Comparison of ENCODE assay signal across 9 cellular contexts in genomic region chrX:7926914-7927258, GRCh38.
A peak's percentile ranks its signal among the peaks of the same experiment; 100 is the strongest.
DNase-seq lines count a peak whose midpoint lies in the region; ATAC-seq and TF ChIP-seq lines count a peak whose summit lies in the region.
"Had no signal": no experiment of that assay in that cellular context is flagged by ENCODE, and none has a peak within 500 bp of the region (broad histone marks: within the 10 kb centered on the region; RNA-seq: fewer than 3 reads in every experiment).

No MANE protein-coding gene starts in this region.

- peak overlapping the region; percentile 37; the same call in 1 of the 2 replicates for H3K9ac ChIP-seq in MM.1S (ENCODE audit: low read length)

- in situ Hi-C loops in KBM-7 (cut with MboI; ENCODE audit: low pct_unique_long_range_greater_than_20kb, low sequenced_read_pairs) = no loop called here

- no peaks in the 10 kb centered on the region for H3K79me2 ChIP-seq in MM.1S (ENCODE audit: low read length)

- peak; percentile 36 for ATAC-seq in GM19043 (IDR thresholded peaks at IDR 0.05; ENCODE audit: low read depth, unreplicated experiment)
- ATAC-seq in HG02852 (IDR thresholded peaks at IDR 0.05; ENCODE audit: unreplicated experiment) = no peak
- no peak for ATAC-seq in GM18873 (IDR thresholded peaks at IDR 0.05; ENCODE audit: low FRiP score, unreplicated experiment)

- H3K36me3 ChIP-seq in MM.1S (replicated peaks; ENCODE audit: insufficient read depth, low read length) (no peaks in the 10 kb centered on the region), neutrophil (no peaks in the 10 kb centered on the region)
- H3K36me3 ChIP-seq: SJSA1 had no signal

- H3K4me2 ChIP-seq in MM.1S (ENCODE audit: low read depth, low read length) = no peak overlapping the region

- TF ChIP-seq CTCF in MM.1S (IDR thresholded peaks at IDR 0.05; ENCODE audit: low read length) (no peak), epithelial cell of esophagus (IDR thresholded peaks at IDR 0.05; ENCODE audit: insufficient read depth, low read depth, low read length, missing control alignments) (no peak), neutrophil (IDR thresholded peaks at IDR 0.05) (no peak)

- H4K20me1 ChIP-seq in MM.1S (ENCODE audit: insufficient read depth, low read length) = no peaks in the 10 kb centered on the region

- H3F3A ChIP-seq in MM.1S (ENCODE audit: insufficient read depth, low read length) = no peaks in the 10 kb centered on the region

- DNase-seq in MM.1S = no peak
- no peak for DNase-seq in epithelial cell of esophagus (ENCODE audit: low read depth)
- no peak for DNase-seq in iPS-NIHi11 (ENCODE audit: low spot score)
- DNase-seq in KBM-7 = no peak

- no peaks in the 10 kb centered on the region for H3K4me1 ChIP-seq in MM.1S (ENCODE audit: low read length)
- H3K4me1 ChIP-seq in neutrophil (ENCODE audit: control insufficient read depth in 1 of 2, insufficient read depth in 1 of 2, low read depth in 1 of 2, low read length in 1 of 2) = peaks cover 0 to 13% of the 10 kb centered on the region in 2 experiments
- H3K4me1 ChIP-seq: SJSA1 had no signal

- H3K4me3 ChIP-seq in MM.1S (ENCODE audit: low read length) = peak overlapping the region; percentile 53
- peak overlapping the region; percentile 63 for H3K4me3 ChIP-seq in epithelial cell of esophagus (ENCODE audit: low read length)
- peak overlapping the region; percentile 61 to 74 for H3K4me3 ChIP-seq in neutrophil (ENCODE audit: low read depth in 1 of 2, low read length in 1 of 2)
- H3K4me3 ChIP-seq: SJSA1 had no signal

- H3K9me3 ChIP-seq in MM.1S (replicated peaks; ENCODE audit: insufficient read depth, low read length) (no peaks in the 10 kb centered on the region), neutrophil (no peaks in the 10 kb centered on the region)
- H3K9me3 ChIP-seq: SJSA1 had no signal

- no peaks in the 10 kb centered on the region for H3K9me2 ChIP-seq in MM.1S (replicated peaks; ENCODE audit: insufficient read depth, low read length)

- H3K27me3 ChIP-seq in MM.1S (replicated peaks; ENCODE audit: insufficient read depth, low read length) (no peaks in the 10 kb centered on the region), neutrophil (no peaks in the 10 kb centered on the region)
- H3K27me3 ChIP-seq: SJSA1 had no signal

- 0 out of 2 replicates have a peak overlapping the region, but pooled peaks have one; percentile 42 for H2AFZ ChIP-seq in MM.1S (ENCODE audit: low read length)

- H3K27ac ChIP-seq in MM.1S (ENCODE audit: low read length) (peak overlapping the region; percentile 57; the same call in 1 of the 2 replicates), neutrophil (peak overlapping the region; percentile 82)
- H3K27ac ChIP-seq: SJSA1 had no signal
